8 cellular contexts compared by ENCODE assay signal in genomic region chr6:169751242-169752073, GRCh38. TPM values are rescaled to one million over a fixed set of nuclear protein-coding genes. Genes with fewer than 3 reads are reported as not detected.
A peak's percentile ranks its signal among the peaks of the same experiment; 100 is the strongest.
DNase-seq lines count a peak whose midpoint lies in the region; ATAC-seq, FAIRE-seq and TF ChIP-seq lines count a peak whose summit lies in the region.

DYNLT2 (minus strand) TSS chr6:169751572; CDS start chr6:169751458, 114 bp downstream.
ERMARD (plus strand) TSS chr6:169751622; CDS start chr6:169751658, 36 bp downstream.

- BruUV-seq in HepG2 (replicated peaks; lab: Mats Ljungman, UMichigan): no TSS peak

- FAIRE-seq in HepG2 (lab: Jason Lieb, UNC): no peak

- H3K36me3 Mint-ChIP-seq in CD14-positive monocyte: peaks cover 4 to 5% of the 10 kb centered on the region in 2 donors
- H3K36me3 Mint-ChIP-seq in dendritic cell treated with granulocyte-macrophage colony-stimulating factor and Interleukin-4, amounts not matched to agents 40 ng/mL and 50 ng/mL, for 4 days (ENCODE audit: low read depth): peaks cover 21% of the 10 kb centered on the region

- peak within 1 kb of the TSS; percentile 97 to 100 (median 98) for H3K27ac Mint-ChIP-seq in CD14-positive monocyte
- H3K27ac Mint-ChIP-seq in dendritic cell treated with granulocyte-macrophage colony-stimulating factor and Interleukin-4, amounts not matched to agents 40 ng/mL and 50 ng/mL, for 4 days: peak within 1 kb of the TSS; percentile 96

- H3K27me3 ChIP-seq in HepG2 (ENCODE audit: control insufficient read depth in 1 of 2, insufficient read depth in 2 of 2, low read length in 2 of 2): no peaks in the 10 kb centered on the region; a peak in 1 of 5 replicates

- TF ChIP-seq POLR2A in HepG2 (IDR thresholded peaks at IDR 0.05; ENCODE audit: insufficient read depth in 1 of 2, low read depth in 2 of 2, low read length in 2 of 2): peak; percentile 90 to 99

- peak within 1 kb of the TSS; percentile 20 for H2AFZ ChIP-seq in HepG2 (ENCODE audit: low read length)

- WGBS in HepG2 (ENCODE audit: low lambda C conversion rate): 2% methylated on average over 32 of the region's 90 CpGs

- peaks cover 0 to 3% (median 0%) of the 10 kb centered on the region in 3 donors for H3K27me3 Mint-ChIP-seq in CD14-positive monocyte (ENCODE audit: low read depth in 3 of 3)
- H3K27me3 Mint-ChIP-seq in dendritic cell treated with granulocyte-macrophage colony-stimulating factor and Interleukin-4, amounts not matched to agents 40 ng/mL and 50 ng/mL, for 4 days: no peaks in the 10 kb centered on the region

- H3K4me1 ChIP-seq in HepG2 (ENCODE audit: insufficient read depth, low read length): peaks cover 48% of the 10 kb centered on the region

- in situ Hi-C loops in HepG2 (cut with HindIII; ENCODE audit: extremely low pct_ligation_motif_present, low pct_unique_long_range_greater_than_20kb): loop anchor here (5.0 kb wide), 1 partner anchor 801 kb away; the partner anchor contains the start of genes PSMB1 and TBP

- H3K9me3 Mint-ChIP-seq in CD14-positive monocyte: peaks cover 0 to 4% (median 2%) of the 10 kb centered on the region in 7 donors
- H3K9me3 Mint-ChIP-seq in dendritic cell treated with granulocyte-macrophage colony-stimulating factor and Interleukin-4, amounts not matched to agents 40 ng/mL and 50 ng/mL, for 4 days: no peaks in the 10 kb centered on the region

- H3K4me3 ChIP-seq in HepG2 (replicated peaks in 1 of 3; ENCODE audit: insufficient read depth in 1 of 3, low read depth in 2 of 3, low read length in 3 of 3): peak within 1 kb of the TSS; percentile 88 to 91 (median 90)

- H3K4me2 ChIP-seq in HepG2 (ENCODE audit: low read depth, low read length): peak within 1 kb of the TSS; percentile 90

- H3K9ac ChIP-seq in HepG2 (ENCODE audit: insufficient read depth, low read depth, low read length): peak within 1 kb of the TSS; percentile 95

- H3K27ac ChIP-seq in HepG2 (ENCODE audit: extremely low read length, insufficient read depth, low read length): peak within 1 kb of the TSS; percentile 96

- H3K4me1 Mint-ChIP-seq in CD14-positive monocyte: peaks cover 26% of the 10 kb centered on the region
- H3K4me1 Mint-ChIP-seq in dendritic cell treated with granulocyte-macrophage colony-stimulating factor and Interleukin-4, amounts not matched to agents 40 ng/mL and 50 ng/mL, for 4 days (ENCODE audit: low read depth): peaks cover 20% of the 10 kb centered on the region

- POLR2A ChIA-PET in HepG2 (lab: Yijun Ruan, JAX): interaction anchor here (0.8 to 4.9 kb wide), 26 partner anchors 8 to 802 kb away, joined by 3 to 92 read pairs (median 6); partner anchors contain the start of genes C6orf120, PHF10, PSMB1 and TBP

- peak within 1 kb of the TSS; percentile 94 to 99 for H3K4me3 Mint-ChIP-seq in CD14-positive monocyte
- peak within 1 kb of the TSS; percentile 90 for H3K4me3 Mint-ChIP-seq in dendritic cell treated with granulocyte-macrophage colony-stimulating factor and Interleukin-4, amounts not matched to agents 40 ng/mL and 50 ng/mL, for 4 days

- intact Hi-C loops in CD14-positive monocyte (cut with micrococcal nuclease) (loop anchor here (2.0 to 5.0 kb wide), 3 partner anchors 49 to 803 kb away; partner anchors contain the start of genes C6orf120 (in 2 of the 2), TBP (in 2 of the 2) and WDR27 (in 2 of the 2)), HepG2 (cut with micrococcal nuclease; ENCODE audit: unreplicated experiment) (loop anchor here (1.0 to 2.0 kb wide), 5 partner anchors 26 to 803 kb away; partner anchors contain the start of genes C6orf120, TBP and WDR27)
- intact Hi-C loops in dendritic cell treated with granulocyte-macrophage colony-stimulating factor and Interleukin-4, amounts not matched to agents 40 ng/mL and 50 ng/mL, for 4 days (cut with micrococcal nuclease): loop anchor here (1.0 to 2.0 kb wide), 4 partner anchors 28 to 803 kb away; partner anchors contain the start of genes C6orf120, TBP and WDR27

- no peaks in the 10 kb centered on the region for H4K20me1 ChIP-seq in HepG2 (ENCODE audit: insufficient read depth, low read length)

- CTCF ChIA-PET in HepG2 (lab: Yijun Ruan, JAX; ENCODE audit: low intra/inter-chr PET ratio, low total read pairs): no interaction called here

- no peaks in the 10 kb centered on the region for H3K9me3 ChIP-seq in HepG2 (ENCODE audit: low read length)

- no peaks in the 10 kb centered on the region for H3K36me3 ChIP-seq in HepG2 (replicated peaks in 1 of 2; ENCODE audit: control insufficient read depth in 1 of 2, insufficient read depth in 2 of 2, low read length in 2 of 2)

- TF ChIP-seq EP300 in HepG2 (IDR thresholded peaks at IDR 0.05; ENCODE audit: low read depth in 2 of 2, low read length in 2 of 2) (peak in 1 of 2 experiments; percentile 68; a peak in 3 of 4 replicates), HepG2 (CRISPR knock-in tag; IDR thresholded peaks at IDR 0.05; ENCODE audit: borderline replicate concordance) (peak; percentile 53; the same call in 1 of the 2 replicates)

- DNase-seq in CD14-positive monocyte (ENCODE audit: low spot score) (peak; percentile 89), NCI-H526 treated with DMSO at 0.1 percent for 48 hours (lab: John Stamatoyannopoulos, UW) (peak; percentile 81), HepG2 (ENCODE audit: low spot score) (peak; percentile 96)
- peak; percentile 88 for DNase-seq in activated CD4-positive, alpha-beta T cell treated with anti-CD3 and anti-CD28 coated beads, Interleukin-2, amount 50 U/mL, for 1 hour
- peak; percentile 88 for DNase-seq in stimulated activated CD4-positive, alpha-beta T cell treated with anti-CD3 and anti-CD28 coated beads, Interleukin-2, amount 100 ng/mL, for 48 hours

- peak; percentile 88 for TF ChIP-seq RAD21 in HepG2 (CRISPR knock-in tag; IDR thresholded peaks at IDR 0.05)

- ATAC-seq in GM19372 (IDR thresholded peaks at IDR 0.05; ENCODE audit: low read depth, unreplicated experiment) (peak; percentile 95), HG03521 (IDR thresholded peaks at IDR 0.05; ENCODE audit: unreplicated experiment) (peak; percentile 92), HepG2 (peak; percentile 95)

- peaks cover 19% of the 10 kb centered on the region for H3K79me2 ChIP-seq in HepG2 (ENCODE audit: insufficient read depth, low read length)

- TF ChIP-seq CTCF in CD14-positive monocyte (IDR thresholded peaks at IDR 0.05): peak; percentile 21
- TF ChIP-seq CTCF in HepG2 (CRISPR knock-in tag; IDR thresholded peaks at IDR 0.05): peak; percentile 52

TF ChIP-seq in HepG2, 621 proteins besides CTCF, POLR2A, EP300 and RAD21 (continues in another document):
- TF ChIP-seq DPF2 (CRISPR knock-in tag; IDR thresholded peaks at IDR 0.05; ENCODE audit: borderline replicate concordance, low read depth): no peak; the same call in 1 of the 2 replicates
- TF ChIP-seq ATRX (CRISPR knock-in tag; IDR thresholded peaks at IDR 0.05; ENCODE audit: borderline replicate concordance): no peak
- peak; percentile 98 for TF ChIP-seq ZNF431 (CRISPR knock-in tag; IDR thresholded peaks at IDR 0.05; ENCODE audit: borderline replicate concordance, low read depth)

RNA-seq across cellular contexts. Expression of gene DYNLT2, which starts in this region (rescaled TPM):
- polyA plus RNA-seq in CD14-positive monocyte: under 1 TPM; 0.19 to 0.86 TPM
- total RNA-seq in HepG2 (2016; rRNA removed; fragmentation: Illumina TruSeq; extraction: Trizol): 3.1 and 4.3 TPM in 2 replicates
- total RNA-seq in HepG2 (2016; cell fraction: cytosol; rRNA removed; fragmentation: Illumina TruSeq; extraction: Trizol; ENCODE audit: low read depth): 1.7 and 1.9 TPM in 2 replicates
- 3.0 and 4.1 TPM in 2 replicates for total RNA-seq in HepG2 (2016; cell fraction: insoluble cytoplasmic fraction; rRNA removed; fragmentation: Illumina TruSeq; extraction: Trizol)
- 4.9 and 5.8 TPM in 2 replicates for total RNA-seq in HepG2 (2016; cell fraction: membrane; rRNA removed; fragmentation: Illumina TruSeq; extraction: Trizol)
- 6.6 and 7.6 TPM in 2 replicates for total RNA-seq in HepG2 (2016; cell fraction: nucleus; rRNA removed; fragmentation: Illumina TruSeq; extraction: Trizol)
- 1.7 and 2.1 TPM in 2 replicates for polyA plus RNA-seq in HepG2 (2011; rRNA removed)
- polyA plus RNA-seq in HepG2 (2011; cell fraction: cytosol; rRNA removed): 1.1 TPM in 2 replicates
- polyA plus RNA-seq in HepG2 (2011; cell fraction: nucleus; rRNA removed): 2.6 and 3.0 TPM in 2 replicates
- 6.2 and 8.3 TPM in 2 replicates for polyA plus RNA-seq in HepG2 (2012)
- 1.8 and 2.2 TPM in 2 replicates for polyA plus RNA-seq in HepG2 (2016; cell fraction: cytosol; fragmentation: Illumina TruSeq; extraction: Trizol; ENCODE audit: low read depth)
- polyA plus RNA-seq in HepG2 (2016; cell fraction: insoluble cytoplasmic fraction; fragmentation: Illumina TruSeq; extraction: Trizol; ENCODE audit: low read depth): 3.8 and 4.0 TPM in 2 replicates
- polyA plus RNA-seq in HepG2 (2016; cell fraction: membrane; fragmentation: Illumina TruSeq; extraction: Trizol; ENCODE audit: low read depth): 5.3 and 5.7 TPM in 2 replicates
- polyA plus RNA-seq in HepG2 (2016; cell fraction: nucleus; fragmentation: Illumina TruSeq; extraction: Trizol; ENCODE audit: insufficient read depth, low read depth): 10.1 and 11.1 TPM in 2 replicates
- polyA minus RNA-seq in HepG2 (2011; rRNA and poly(A)+ RNA removed; ENCODE audit: low replicate concordance): 0.30 and 0.36 TPM in 2 replicates
- 0.30 and 1.1 TPM in 2 replicates for polyA minus RNA-seq in HepG2 (2011; cell fraction: cytosol; rRNA and poly(A)+ RNA removed)
- polyA minus RNA-seq in HepG2 (2011; cell fraction: nucleus; rRNA and poly(A)+ RNA removed): 5.0 and 5.8 TPM in 2 replicates

RNA-seq across cellular contexts. Expression of gene ERMARD, which starts in this region (rescaled TPM):
- polyA plus RNA-seq in CD14-positive monocyte (10 to 100 TPM; 10.6 to 11.2 TPM), HepG2 (2011; rRNA removed) (8.8 and 11.6 TPM in 2 replicates)
- total RNA-seq in HepG2 (2016; rRNA removed; fragmentation: Illumina TruSeq; extraction: Trizol): 8.4 and 10.7 TPM in 2 replicates
- total RNA-seq in HepG2 (2016; cell fraction: cytosol; rRNA removed; fragmentation: Illumina TruSeq; extraction: Trizol; ENCODE audit: low read depth): 5.5 and 7.1 TPM in 2 replicates
- 7.1 and 13.2 TPM in 2 replicates for total RNA-seq in HepG2 (2016; cell fraction: insoluble cytoplasmic fraction; rRNA removed; fragmentation: Illumina TruSeq; extraction: Trizol)
- total RNA-seq in HepG2 (2016; cell fraction: membrane; rRNA removed; fragmentation: Illumina TruSeq; extraction: Trizol): 7.3 and 7.5 TPM in 2 replicates
- total RNA-seq in HepG2 (2016; cell fraction: nucleus; rRNA removed; fragmentation: Illumina TruSeq; extraction: Trizol): 16.6 and 17.0 TPM in 2 replicates
- 6.1 and 7.4 TPM in 2 replicates for polyA plus RNA-seq in HepG2 (2011; cell fraction: cytosol; rRNA removed)
- polyA plus RNA-seq in HepG2 (2011; cell fraction: nucleus; rRNA removed): 35.0 and 45.3 TPM in 2 replicates
- polyA plus RNA-seq in HepG2 (2012): 7.7 and 8.9 TPM in 2 replicates
- polyA plus RNA-seq in HepG2 (2016; cell fraction: cytosol; fragmentation: Illumina TruSeq; extraction: Trizol; ENCODE audit: low read depth): 1.9 and 2.2 TPM in 2 replicates
- polyA plus RNA-seq in HepG2 (2016; cell fraction: insoluble cytoplasmic fraction; fragmentation: Illumina TruSeq; extraction: Trizol; ENCODE audit: low read depth): 4.8 and 5.9 TPM in 2 replicates
- polyA plus RNA-seq in HepG2 (2016; cell fraction: membrane; fragmentation: Illumina TruSeq; extraction: Trizol; ENCODE audit: low read depth): 2.4 and 3.3 TPM in 2 replicates
- 28.4 and 29.0 TPM in 2 replicates for polyA plus RNA-seq in HepG2 (2016; cell fraction: nucleus; fragmentation: Illumina TruSeq; extraction: Trizol; ENCODE audit: insufficient read depth, low read depth)
- polyA minus RNA-seq in HepG2 (2011; rRNA and poly(A)+ RNA removed; ENCODE audit: low replicate concordance): 6.3 TPM in 2 replicates
- 2.4 and 4.4 TPM in 2 replicates for polyA minus RNA-seq in HepG2 (2011; cell fraction: cytosol; rRNA and poly(A)+ RNA removed)
- 10.9 and 14.3 TPM in 2 replicates for polyA minus RNA-seq in HepG2 (2011; cell fraction: nucleus; rRNA and poly(A)+ RNA removed)

Comparison
In these comparisons a context has a peak if more than half of its experiments do, and no peak if none do; other contexts are left out.
1. Peak in every context shown above with its lines: DNase-seq, ATAC-seq, H3K4me3 ChIP-seq and H3K27ac ChIP-seq.